ENCODE assay signal across 9 cellular contexts in genomic region chr15:25783607-25784131, GRCh38.
A peak's percentile ranks its signal among the peaks of the same experiment; 100 is the strongest.
DNase-seq lines count a peak whose midpoint lies in the region; ATAC-seq and TF ChIP-seq lines count a peak whose summit lies in the region.
"Had no signal": no experiment of that assay in that cellular context is flagged by ENCODE, and none has a peak within 500 bp of the region (broad histone marks: within the 10 kb centered on the region; RNA-seq: fewer than 3 reads in every experiment).

No MANE protein-coding gene starts in this region.

- no peaks in the 10 kb centered on the region for H3K27me3 Mint-ChIP-seq in CD4-positive, CD25-positive, alpha-beta regulatory T cell
- H3K27me3 Mint-ChIP-seq in activated naive CD8-positive, alpha-beta T cell treated with anti-CD3 and anti-CD28 coated beads for 36 hours = no peaks in the 10 kb centered on the region
- no peaks in the 10 kb centered on the region for H3K27me3 Mint-ChIP-seq in naive thymus-derived CD4-positive, alpha-beta T cell

- CTCF ChIA-PET in naive thymus-derived CD4-positive, alpha-beta T cell (lab: Charles Lee) = interaction anchor here (0.7 to 2.0 kb wide), 10 partner anchors 13 to 150 kb away, joined by 3 to 17 read pairs (median 4); partner anchors contain the start of gene ATP10A
- CTCF ChIA-PET in GM10248 (lab: Yijun Ruan, JAX) = interaction anchor here (0.9 to 1.3 kb wide), 3 partner anchors 9 to 16 kb away, joined by 3 read pairs; no protein-coding TSS in a partner anchor

- peaks cover 5% of the 10 kb centered on the region for H3K36me3 Mint-ChIP-seq in CD4-positive, CD25-positive, alpha-beta regulatory T cell
- H3K36me3 Mint-ChIP-seq in activated naive CD8-positive, alpha-beta T cell treated with anti-CD3 and anti-CD28 coated beads for 36 hours = peaks cover 6% of the 10 kb centered on the region
- H3K36me3 Mint-ChIP-seq in naive thymus-derived CD4-positive, alpha-beta T cell = peaks cover 0 to 11% (median 2%) of the 10 kb centered on the region in 5 donors

- no peak overlapping the region for H3K27ac ChIP-seq in CD4-positive, CD25-positive, alpha-beta regulatory T cell (ENCODE audit: insufficient read depth, low read length, poor library complexity, severe bottlenecking)
- no peak overlapping the region for H3K27ac ChIP-seq in naive thymus-derived CD4-positive, alpha-beta T cell (ENCODE audit: low read depth, low read length)
- no peak overlapping the region for H3K27ac ChIP-seq in substantia nigra (ENCODE audit: low read depth, low read length, poor library complexity, severe bottlenecking)
- H3K27ac ChIP-seq in right cardiac atrium (ENCODE audit: low read length) = no peak overlapping the region
- H3K27ac ChIP-seq: HL-60 had no signal

- peak overlapping the region; percentile 43 to 51 (median 47) for H3K27ac Mint-ChIP-seq in CD4-positive, CD25-positive, alpha-beta regulatory T cell
- H3K27ac Mint-ChIP-seq in activated naive CD8-positive, alpha-beta T cell treated with anti-CD3 and anti-CD28 coated beads for 36 hours = peak overlapping the region; percentile 62
- H3K27ac Mint-ChIP-seq in naive thymus-derived CD4-positive, alpha-beta T cell = peak overlapping the region; percentile 1 to 88 (median 62)

- TF ChIP-seq POLR2A in NB4 (IDR thresholded peaks at IDR 0.05; ENCODE audit: extremely low read depth, insufficient read length) = no peak

- POLR2A ChIA-PET in naive thymus-derived CD4-positive, alpha-beta T cell (lab: Charles Lee) = interaction anchor here (0.6 to 1.1 kb wide), 4 partner anchors 9 to 65 kb away, joined by 3 to 4 read pairs (median 3); no protein-coding TSS in a partner anchor
- POLR2A ChIA-PET in GM10248 (lab: Yijun Ruan, JAX) = no interaction called here

- H3K4me3 Mint-ChIP-seq in CD4-positive, CD25-positive, alpha-beta regulatory T cell = no peak overlapping the region
- no peak overlapping the region for H3K4me3 Mint-ChIP-seq in activated naive CD8-positive, alpha-beta T cell treated with anti-CD3 and anti-CD28 coated beads for 36 hours
- H3K4me3 Mint-ChIP-seq in naive thymus-derived CD4-positive, alpha-beta T cell = peak overlapping the region in 1 of 10 donors; percentile 16

- no peak overlapping the region for H3K4me3 ChIP-seq in CD4-positive, CD25-positive, alpha-beta regulatory T cell (ENCODE audit: low read depth, low read length)
- no peak overlapping the region for H3K4me3 ChIP-seq in NB4 (ENCODE audit: low read depth, low read length)
- H3K4me3 ChIP-seq in naive thymus-derived CD4-positive, alpha-beta T cell (ENCODE audit: low read length) = no peak overlapping the region
- no peak overlapping the region for H3K4me3 ChIP-seq in right cardiac atrium (ENCODE audit: low read length)

- H3K27me3 ChIP-seq in CD4-positive, CD25-positive, alpha-beta regulatory T cell (ENCODE audit: control insufficient read depth, insufficient read depth, low read length) = no peaks in the 10 kb centered on the region
- no peaks in the 10 kb centered on the region for H3K27me3 ChIP-seq in naive thymus-derived CD4-positive, alpha-beta T cell (ENCODE audit: control insufficient read depth in 2 of 2, insufficient read depth in 2 of 2, low read length in 2 of 2)
- H3K27me3 ChIP-seq in right cardiac atrium (ENCODE audit: control insufficient read depth, insufficient read depth) = no peaks in the 10 kb centered on the region

- intact Hi-C loops in naive thymus-derived CD4-positive, alpha-beta T cell (cut with micrococcal nuclease) = loop anchor here (1.0 to 2.0 kb wide), 6 partner anchors 23 to 151 kb away; no protein-coding TSS in a partner anchor
- intact Hi-C loops in right cardiac atrium (cut with DNase I) = no loop called here

- DNase-seq in CD4-positive, CD25-positive, alpha-beta regulatory T cell = peak in 2 of 3 donors; percentile 27 to 42
- DNase-seq in NB4 (ENCODE audit: low read depth) = peak; percentile 36
- DNase-seq in activated naive CD8-positive, alpha-beta T cell treated with anti-CD3 and anti-CD28 coated beads for 36 hours = no peak
- peak in 6 of 9 donors; percentile 22 to 50 (median 40) for DNase-seq in naive thymus-derived CD4-positive, alpha-beta T cell
- DNase-seq in GM10248 (ENCODE audit: extremely low spot score) = no peak
- DNase-seq in substantia nigra (lab: John Stamatoyannopoulos, UW) = no peak
- no peak for DNase-seq in right cardiac atrium

- ATAC-seq in CD4-positive, CD25-positive, alpha-beta regulatory T cell (ENCODE audit: low read depth in 2 of 2) = no peak
- ATAC-seq in naive thymus-derived CD4-positive, alpha-beta T cell = peak; percentile 52
- ATAC-seq in HG03469 (IDR thresholded peaks at IDR 0.05; ENCODE audit: unreplicated experiment) = no peak
- ATAC-seq in right cardiac atrium = no peak

- H3K9me3 ChIP-seq in CD4-positive, CD25-positive, alpha-beta regulatory T cell (ENCODE audit: control insufficient read depth in 2 of 2, low read length in 2 of 2) = no peaks in the 10 kb centered on the region
- no peaks in the 10 kb centered on the region for H3K9me3 ChIP-seq in naive thymus-derived CD4-positive, alpha-beta T cell (ENCODE audit: control insufficient read depth in 2 of 3, low read length in 3 of 3)
- H3K9me3 ChIP-seq in right cardiac atrium (ENCODE audit: control insufficient read depth, low read length) = no peaks in the 10 kb centered on the region

- TF ChIP-seq CTCF in NB4 (IDR thresholded peaks at IDR 0.05; ENCODE audit: low read depth, low read length) = peak; percentile 67
- no peak for TF ChIP-seq CTCF in GM10248 (IDR thresholded peaks at IDR 0.05; ENCODE audit: control extremely low read depth, extremely low read depth, low read depth, missing control alignments)

- peaks cover 10% of the 10 kb centered on the region for H3K36me3 ChIP-seq in CD4-positive, CD25-positive, alpha-beta regulatory T cell (ENCODE audit: control insufficient read depth, insufficient read depth, low read length)
- peaks cover 0 to 14% (median 3%) of the 10 kb centered on the region in 3 experiments for H3K36me3 ChIP-seq in naive thymus-derived CD4-positive, alpha-beta T cell (ENCODE audit: control insufficient read depth in 2 of 3, insufficient read depth in 3 of 3, low read length in 3 of 3)

- peaks cover 0 to 1% (median 0%) of the 10 kb centered on the region in 7 donors for H3K9me3 Mint-ChIP-seq in CD4-positive, CD25-positive, alpha-beta regulatory T cell
- H3K9me3 Mint-ChIP-seq in activated naive CD8-positive, alpha-beta T cell treated with anti-CD3 and anti-CD28 coated beads for 36 hours = no peaks in the 10 kb centered on the region
- H3K9me3 Mint-ChIP-seq in naive thymus-derived CD4-positive, alpha-beta T cell = no peaks in the 10 kb centered on the region

- peaks cover 5 to 37% (median 12%) of the 10 kb centered on the region in 4 donors for H3K4me1 Mint-ChIP-seq in CD4-positive, CD25-positive, alpha-beta regulatory T cell
- H3K4me1 Mint-ChIP-seq in activated naive CD8-positive, alpha-beta T cell treated with anti-CD3 and anti-CD28 coated beads for 36 hours = peaks cover 33% of the 10 kb centered on the region
- H3K4me1 Mint-ChIP-seq in naive thymus-derived CD4-positive, alpha-beta T cell = peaks cover 36 to 62% (median 45%) of the 10 kb centered on the region in 7 donors

- 68% methylated on average over 12 of the region's 12 CpGs for WGBS in right cardiac atrium

- no peaks in the 10 kb centered on the region for H3K4me1 ChIP-seq in CD4-positive, CD25-positive, alpha-beta regulatory T cell (ENCODE audit: control insufficient read depth, insufficient read depth, low read length, poor library complexity, severe bottlenecking)
- peaks cover 0 to 7% of the 10 kb centered on the region in 2 donors for H3K4me1 ChIP-seq in naive thymus-derived CD4-positive, alpha-beta T cell (ENCODE audit: control insufficient read depth in 2 of 2, insufficient read depth in 2 of 2, low read length in 2 of 2)
- peaks cover 7% of the 10 kb centered on the region for H3K4me1 ChIP-seq in right cardiac atrium (ENCODE audit: control insufficient read depth, insufficient read depth, low read length)

Comparison
In these comparisons a context has a peak if more than half of its experiments do, and no peak if none do; other contexts are left out.
1. DNase-seq: peak in CD4-positive, CD25-positive, alpha-beta regulatory T cell (2 of 3), NB4 (single experiment) and naive thymus-derived CD4-positive, alpha-beta T cell (6 of 9); none in activated naive CD8-positive, alpha-beta T cell treated with anti-CD3 and anti-CD28 coated beads for 36 hours (single experiment), GM10248 (single experiment), substantia nigra (0 of 49) and right cardiac atrium (0 of 3).
2. intact Hi-C loops: an anchor here in naive thymus-derived CD4-positive, alpha-beta T cell (1.0 to 2.0 kb wide); none called in right cardiac atrium.
3. Peak in every context shown above with its lines, with median percentiles within 50 percentile points of each other: H3K27ac Mint-ChIP-seq.